ENCODE assay signal across 8 cellular contexts in the genomic region with DNA sequence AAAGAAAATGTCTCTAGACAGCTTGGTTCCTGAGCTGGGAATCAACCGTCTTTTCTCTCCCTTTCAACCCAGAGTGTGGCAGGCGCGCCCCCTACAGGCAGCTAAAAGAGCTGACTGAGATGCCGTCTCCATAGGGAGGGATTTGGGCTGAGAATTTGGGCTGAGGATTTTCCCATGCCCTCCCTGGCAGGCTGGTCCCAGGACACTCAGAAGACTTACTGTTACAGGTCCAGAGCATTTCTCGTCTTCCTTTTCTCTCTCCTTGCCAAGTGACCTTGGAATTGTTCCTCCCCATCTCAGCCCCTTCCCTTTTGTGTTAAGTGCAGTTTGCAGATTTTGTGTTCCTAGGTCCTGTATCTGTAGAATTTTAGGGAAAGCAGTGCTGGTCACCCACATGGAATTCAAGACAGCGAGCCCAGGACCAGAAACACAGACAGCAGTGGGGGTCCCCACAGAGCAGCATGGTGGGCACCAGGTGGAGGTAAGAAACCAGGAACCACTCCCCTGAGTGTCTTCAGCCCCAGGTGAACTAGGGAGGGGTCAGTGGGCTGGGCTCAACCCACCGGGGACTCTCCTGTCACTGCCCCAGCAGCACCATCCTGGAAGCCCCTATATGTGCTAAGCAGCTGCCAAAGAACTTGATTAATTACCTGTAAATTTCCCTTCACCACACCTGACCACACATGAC. TPM values are rescaled to one million over a fixed set of nuclear protein-coding genes. Genes with fewer than 3 reads are reported as not detected.
DNase-seq lines count a peak whose midpoint lies in the region; ATAC-seq lines count a peak whose summit lies in the region.

No MANE protein-coding gene starts in this region.

- H3K4me3 Mint-ChIP-seq in activated CD4-positive, alpha-beta memory T cell treated with anti-CD3 and anti-CD28 coated beads for 36 hours, result no peak overlapping the region
- no peak overlapping the region for H3K4me3 Mint-ChIP-seq in effector memory CD8-positive, alpha-beta T cell

- no peaks in the 10 kb centered on the region for H3K36me3 Mint-ChIP-seq in activated CD4-positive, alpha-beta memory T cell treated with anti-CD3 and anti-CD28 coated beads for 36 hours
- H3K36me3 Mint-ChIP-seq in effector memory CD8-positive, alpha-beta T cell (ENCODE audit: insufficient read depth), result peaks cover 7% of the 10 kb centered on the region

- intact Hi-C loops in activated CD4-positive, alpha-beta memory T cell treated with anti-CD3 and anti-CD28 coated beads for 36 hours (cut with micrococcal nuclease), result loop anchor here (1.0 kb wide), 2 partner anchors 29 to 67 kb away; no protein-coding TSS in a partner anchor

- H3K9me3 Mint-ChIP-seq in activated CD4-positive, alpha-beta memory T cell treated with anti-CD3 and anti-CD28 coated beads for 36 hours, result peaks cover 13% of the 10 kb centered on the region
- no peaks in the 10 kb centered on the region for H3K9me3 Mint-ChIP-seq in effector memory CD8-positive, alpha-beta T cell

- CTCF ChIA-PET in activated CD4-positive, alpha-beta memory T cell treated with anti-CD3 and anti-CD28 coated beads for 36 hours (lab: Charles Lee), result interaction anchor here (0.6 to 9.1 kb wide), 22 partner anchors 9 to 136 kb away, joined by 3 to 286 read pairs (median 4); no protein-coding TSS in a partner anchor

- H3K4me1 Mint-ChIP-seq in activated CD4-positive, alpha-beta memory T cell treated with anti-CD3 and anti-CD28 coated beads for 36 hours (ENCODE audit: low read depth), result no peaks in the 10 kb centered on the region
- H3K4me1 Mint-ChIP-seq in effector memory CD8-positive, alpha-beta T cell (ENCODE audit: low read depth in 2 of 2), result peaks cover 6 to 10% of the 10 kb centered on the region in 2 donors

- ATAC-seq in effector memory CD8-positive, alpha-beta T cell (replicated peaks), result peak; percentile 61
- ATAC-seq in HG02759 (IDR thresholded peaks at IDR 0.05; ENCODE audit: unreplicated experiment), result no peak

- POLR2A ChIA-PET in activated CD4-positive, alpha-beta memory T cell treated with anti-CD3 and anti-CD28 coated beads for 36 hours (lab: Charles Lee), result interaction anchor here (1.1 kb wide), 1 partner anchor 68 kb away, joined by 3 read pairs; no protein-coding TSS in a partner anchor

- no peaks in the 10 kb centered on the region for H3K27me3 Mint-ChIP-seq in activated CD4-positive, alpha-beta memory T cell treated with anti-CD3 and anti-CD28 coated beads for 36 hours
- no peaks in the 10 kb centered on the region for H3K27me3 Mint-ChIP-seq in effector memory CD8-positive, alpha-beta T cell

- H3K27ac Mint-ChIP-seq in activated CD4-positive, alpha-beta memory T cell treated with anti-CD3 and anti-CD28 coated beads for 36 hours, result no peak overlapping the region
- peak overlapping the region in 1 of 2 donors; percentile 64 for H3K27ac Mint-ChIP-seq in effector memory CD8-positive, alpha-beta T cell

- DNase-seq in NCI-H748 (lab: John Stamatoyannopoulos, UW; ENCODE audit: unreplicated experiment) (peak; percentile 34), NCI-H748 treated with DMSO at 0.1 percent for 48 hours (lab: John Stamatoyannopoulos, UW) (no peak), NCI-H2171 treated with DMSO at 0.1 percent for 48 hours (lab: John Stamatoyannopoulos, UW) (peak; percentile 67), myocyte (ENCODE audit: low read depth) (peak; percentile 53)
- DNase-seq in activated CD4-positive, alpha-beta memory T cell treated with anti-CD3 and anti-CD28 coated beads for 36 hours, result peak; percentile 82
- peak; percentile 72 to 77 (median 75) for DNase-seq in effector memory CD8-positive, alpha-beta T cell
- DNase-seq in stimulated activated naive CD4-positive, alpha-beta T cell (lab: John Stamatoyannopoulos, UW), result peak; percentile 42 to 83 (median 70)

RNA-seq across cellular contexts. Expression of a gene that starts 9.9 kb away (rescaled TPM):
- total RNA-seq in activated CD4-positive, alpha-beta memory T cell treated with anti-CD3 and anti-CD28 coated beads for 36 hours, result not detected
- not detected in 2 replicates for total RNA-seq in myocyte
- not detected for polyA plus RNA-seq in myocyte (2012)
